ENCODE assay signal across 24 cellular contexts in the genomic region with DNA sequence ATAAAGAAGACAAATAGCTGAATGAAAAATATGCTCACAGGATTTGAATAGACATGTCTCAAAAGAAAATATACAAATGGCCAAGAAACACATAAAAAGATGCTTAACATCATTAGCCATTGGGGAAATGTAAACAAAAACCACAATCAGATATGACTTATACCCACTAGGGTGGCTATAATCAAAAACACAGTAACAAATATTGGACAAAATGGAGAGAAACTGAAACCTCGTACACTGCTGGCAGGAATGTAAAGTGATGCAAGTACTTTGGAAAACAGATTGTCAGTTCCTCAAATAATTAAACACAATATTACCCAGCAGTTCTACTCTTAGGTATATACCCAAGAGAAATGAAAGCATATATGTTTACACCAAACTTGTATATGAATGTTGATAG.
A peak's percentile ranks its signal among the peaks of the same experiment; 100 is the strongest.
DNase-seq lines count a peak whose midpoint lies in the region; FAIRE-seq and TF ChIP-seq lines count a peak whose summit lies in the region.
"Had no signal": no experiment of that assay in that cellular context is flagged by ENCODE, and none has a peak within 500 bp of the region (broad histone marks: within the 10 kb centered on the region; RNA-seq: fewer than 3 reads in every experiment).

No MANE protein-coding gene starts in this region.

- 33 to 48% methylated on average over 1 of the region's 1 CpG for WGBS in GM23248 (ENCODE audit: low coverage in 1 of 2, low lambda C conversion rate in 2 of 2, missing lambda C conversion rate in 2 of 2), 2 experiments

- DNase-seq in AG10803 (ENCODE audit: low read depth) (peak; percentile 56), GM23248 (peak; percentile 23), astrocyte (ENCODE audit: low read depth) (peak; percentile 11), fibroblast of villous mesenchyme (ENCODE audit: low read depth) (peak; percentile 79), islet precursor cell (no peak), mesothelial cell of epicardium (ENCODE audit: low spot score in 2 of 2, unreplicated experiment in 2 of 2) (no peak), immature natural killer cell (no peak), hippocampal formation (lab: John Stamatoyannopoulos, UW) (no peak)
- DNase-seq: activated CD4-positive, alpha-beta T cell treated with anti-CD3 and anti-CD28 coated beads, Interleukin-2, amount 50 U/mL, for 48 hours; activated CD4-positive, CD25-positive, alpha-beta regulatory T cell; activated CD8-positive, alpha-beta memory T cell treated with anti-CD3 and anti-CD28 coated beads, Interleukin-2, amount 50 U/mL, for 48 hours; activated naive CD8-positive, alpha-beta T cell treated with anti-CD3 and anti-CD28 coated beads for 36 hours; CD4-positive, alpha-beta T cell; cortex of kidney; GF-D8; NCI-H1417 treated with DMSO at 0.1 percent for 48 hours; NCI-H510A treated with DMSO at 0.1 percent for 48 hours; small intestine; stimulated activated CD4-positive, alpha-beta T cell treated with anti-CD3 and anti-CD28 coated beads, Interleukin-2, amount 100 ng/mL, for 24 hours; T1000; uterus had no signal

- in situ Hi-C loops in GM23248 (cut with MboI) = no loop called here

- H3F3A ChIP-seq in GM23248 (ENCODE audit: insufficient read depth) = peaks cover 7% of the 10 kb centered on the region; the same call in 1 of the 2 replicates

- no peak overlapping the region for H3K27ac ChIP-seq in GM23248
- no peak overlapping the region for H3K27ac ChIP-seq in astrocyte (ENCODE audit: low read depth, low read length)
- H3K27ac ChIP-seq: hepatocyte, uterus had no signal

- H3K9me3 ChIP-seq in GM23248 (ENCODE audit: low read depth) (no peaks in the 10 kb centered on the region), astrocyte (ENCODE audit: insufficient read depth, low read depth, low read length) (no peaks in the 10 kb centered on the region)
- H3K9me3 ChIP-seq: uterus had no signal

- H3K4me1 Mint-ChIP-seq in astrocyte (ENCODE audit: low read depth, unreplicated experiment) (no peaks in the 10 kb centered on the region), mesothelial cell of epicardium (no peaks in the 10 kb centered on the region), immature natural killer cell (no peaks in the 10 kb centered on the region)
- H3K4me1 Mint-ChIP-seq: activated naive CD8-positive, alpha-beta T cell treated with anti-CD3 and anti-CD28 coated beads for 36 hours had no signal

- no peaks in the 10 kb centered on the region for H3K79me2 ChIP-seq in GM23248 (ENCODE audit: insufficient read depth)
- no peaks in the 10 kb centered on the region for H3K79me2 ChIP-seq in astrocyte (ENCODE audit: insufficient read depth, low read length)
- H3K79me2 ChIP-seq: hepatocyte had no signal

- FAIRE-seq in astrocyte (lab: Jason Lieb, UNC) = no peak

- H3K36me3 Mint-ChIP-seq in astrocyte (ENCODE audit: low read depth, unreplicated experiment) (peaks cover 10% of the 10 kb centered on the region), mesothelial cell of epicardium (peaks cover 47% of the 10 kb centered on the region), immature natural killer cell (peaks cover 0 to 11% (median 4%) of the 10 kb centered on the region in 3 donors)

- no peaks in the 10 kb centered on the region for H3K27me3 Mint-ChIP-seq in astrocyte (ENCODE audit: low read depth, unreplicated experiment)
- H3K27me3 Mint-ChIP-seq in mesothelial cell of epicardium (ENCODE audit: low read depth) = no peaks in the 10 kb centered on the region
- H3K27me3 Mint-ChIP-seq in immature natural killer cell (ENCODE audit: low read depth in 3 of 3) = peaks cover 0 to 2% (median 2%) of the 10 kb centered on the region in 3 donors
- H3K27me3 Mint-ChIP-seq: activated naive CD8-positive, alpha-beta T cell treated with anti-CD3 and anti-CD28 coated beads for 36 hours; CD4-positive, alpha-beta T cell; stimulated activated memory B cell treated with anti-CD40 and anti-IgM and Interleukin-4, amounts not matched to agents 10 μg/mL and 1 μg/mL and 100 μg/mL, for 72 hours had no signal

- no peak overlapping the region for H3K9ac ChIP-seq in GM23248
- no peak overlapping the region for H3K9ac ChIP-seq in astrocyte (ENCODE audit: low read length)

- no peak overlapping the region for H3K27ac Mint-ChIP-seq in astrocyte (ENCODE audit: unreplicated experiment)
- H3K27ac Mint-ChIP-seq in mesothelial cell of epicardium = no peak overlapping the region
- H3K27ac Mint-ChIP-seq in immature natural killer cell = peak overlapping the region in 1 of 6 donors; percentile 30
- H3K27ac Mint-ChIP-seq: activated naive CD8-positive, alpha-beta T cell treated with anti-CD3 and anti-CD28 coated beads for 36 hours; activated T-helper 2 cell treated with anti-CD3 and anti-CD28 coated beads, Interferon-gamma antibody, Interleukin-2, Interleukin-4, amounts not matched to agents 10 μg/mL and 5 μg/mL and 100 μg/mL, durations not matched to agents 14 hours and 24 hours and 36 hours; CD4-positive, alpha-beta T cell had no signal

- H3K27me3 ChIP-seq in GM23248 (replicated peaks; ENCODE audit: insufficient read depth) (no peaks in the 10 kb centered on the region), astrocyte (ENCODE audit: insufficient read depth, low read length) (no peaks in the 10 kb centered on the region)
- H3K27me3 ChIP-seq: hepatocyte, uterus had no signal

- H3K36me3 ChIP-seq in GM23248 (ENCODE audit: low read depth) (no peaks in the 10 kb centered on the region), astrocyte (ENCODE audit: insufficient read depth, low read length) (no peaks in the 10 kb centered on the region)
- H3K36me3 ChIP-seq: uterus had no signal

- TF ChIP-seq CTCF in AG10803 (conservative IDR thresholded peaks at IDR 0.05; ENCODE audit: low read length) = no peak; the same call in 1 of the 2 replicates
- no peak for TF ChIP-seq CTCF in astrocyte (IDR thresholded peaks at IDR 0.05; ENCODE audit: insufficient read depth, low read depth, low read length)
- TF ChIP-seq CTCF in fibroblast of villous mesenchyme (IDR thresholded peaks at IDR 0.05; ENCODE audit: insufficient read depth, low read depth, low read length) = peak; percentile 42
- TF ChIP-seq CTCF in mesothelial cell of epicardium (IDR thresholded peaks at IDR 0.05; ENCODE audit: unreplicated experiment) = no peak

- H2AFZ ChIP-seq in GM23248 (no peak overlapping the region), astrocyte (ENCODE audit: low read depth, low read length) (no peak overlapping the region)
- H2AFZ ChIP-seq: hepatocyte had no signal

- H4K20me1 ChIP-seq in GM23248 (ENCODE audit: insufficient read depth) (no peaks in the 10 kb centered on the region), astrocyte (ENCODE audit: insufficient read depth, low read length) (no peaks in the 10 kb centered on the region)

- no peak overlapping the region for H3K4me2 ChIP-seq in GM23248 (ENCODE audit: unreplicated experiment)
- H3K4me2 ChIP-seq in astrocyte (ENCODE audit: low read length) = no peak overlapping the region
- H3K4me2 ChIP-seq: hepatocyte had no signal

- H3K9me2 ChIP-seq in GM23248 (ENCODE audit: insufficient read depth) = no peaks in the 10 kb centered on the region

- H3K4me3 Mint-ChIP-seq in astrocyte (ENCODE audit: unreplicated experiment) (no peak overlapping the region), mesothelial cell of epicardium (no peak overlapping the region), immature natural killer cell (no peak overlapping the region)
- H3K4me3 Mint-ChIP-seq: activated naive CD8-positive, alpha-beta T cell treated with anti-CD3 and anti-CD28 coated beads for 36 hours; CD4-positive, alpha-beta T cell; stimulated activated memory B cell treated with anti-CD40 and anti-IgM and Interleukin-4, amounts not matched to agents 10 μg/mL and 1 μg/mL and 100 μg/mL, for 72 hours had no signal

- H3K4me3 ChIP-seq in AG10803 (ENCODE audit: low read length) (no peak overlapping the region), GM23248 (no peak overlapping the region), astrocyte (ENCODE audit: insufficient read depth, low read depth, low read length) (no peak overlapping the region), fibroblast of villous mesenchyme (ENCODE audit: low read depth, low read length) (peak overlapping the region; percentile 23)
- H3K4me3 ChIP-seq: hepatocyte, uterus had no signal

- H3K9me3 Mint-ChIP-seq in astrocyte (ENCODE audit: unreplicated experiment) = peaks cover 8% of the 10 kb centered on the region
- peaks cover 38% of the 10 kb centered on the region for H3K9me3 Mint-ChIP-seq in mesothelial cell of epicardium
- peaks cover 0 to 18% (median 7%) of the 10 kb centered on the region in 6 donors for H3K9me3 Mint-ChIP-seq in immature natural killer cell

- 0 out of 2 replicates have a peak, but pooled peaks cover 7% of the 10 kb centered on the region for H3K4me1 ChIP-seq in GM23248 (ENCODE audit: insufficient read depth)
- peaks cover 3% of the 10 kb centered on the region for H3K4me1 ChIP-seq in astrocyte (ENCODE audit: insufficient read depth, low read length)
- H3K4me1 ChIP-seq: uterus had no signal

Comparison
In these comparisons a context has a peak if more than half of its experiments do, and no peak if none do; other contexts are left out.
1. DNase-seq: peak in AG10803 (single experiment), GM23248 (single experiment), astrocyte (single experiment) and fibroblast of villous mesenchyme (single experiment); none in islet precursor cell (single experiment), mesothelial cell of epicardium (0 of 2), immature natural killer cell (0 of 3) and hippocampal formation (0 of 2).